2 cellular contexts compared by ENCODE assay signal in the genomic region with DNA sequence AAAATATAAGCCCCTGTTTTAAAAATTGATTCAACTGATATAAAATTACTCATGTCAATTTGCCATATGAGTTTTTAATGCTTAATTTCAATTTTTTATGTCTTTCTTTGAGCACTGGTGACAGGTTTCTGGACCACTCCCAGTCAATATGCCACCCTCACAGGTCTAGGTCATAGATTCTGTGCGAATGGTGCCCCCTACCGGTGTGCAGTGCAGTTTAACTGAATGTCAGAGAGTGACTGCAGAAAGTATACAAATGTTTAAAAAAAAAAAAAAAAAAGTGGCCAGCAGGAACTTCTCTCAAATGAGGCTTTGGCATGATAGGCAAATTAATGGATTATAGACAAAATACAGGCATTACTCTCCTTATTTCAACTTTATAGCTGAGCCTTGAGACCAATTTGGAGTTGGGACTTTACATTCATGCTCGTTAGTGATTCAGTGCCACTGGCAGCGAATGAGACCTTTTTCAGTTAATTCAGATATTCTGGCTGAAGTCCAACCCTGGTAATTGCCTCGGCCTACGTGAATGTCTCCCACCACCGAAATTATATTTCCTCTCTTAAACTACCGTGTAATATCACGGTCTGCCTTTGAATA.
TF ChIP-seq lines count a peak whose summit lies in the region.

No MANE protein-coding gene starts in this region.

TF ChIP-seq in GM23338, 12 proteins besides CTCF, POLR2A, EP300 and RAD21 (continued from another document):
- TF ChIP-seq CREB1 (CRISPR knock-in tag; IDR thresholded peaks at IDR 0.05; ENCODE audit: low read depth) (no peak), JUNB (IDR thresholded peaks at IDR 0.05; ENCODE audit: unreplicated experiment) (no peak), ZNF331 (CRISPR knock-in tag; IDR thresholded peaks at IDR 0.05; ENCODE audit: low read depth) (no peak), EZH2 (IDR thresholded peaks at IDR 0.05; ENCODE audit: low read depth, unreplicated experiment) (no peak), POLR2AphosphoS5 (IDR thresholded peaks at IDR 0.05; ENCODE audit: low read depth) (no peak)
- TF ChIP-seq, protein P1, sequence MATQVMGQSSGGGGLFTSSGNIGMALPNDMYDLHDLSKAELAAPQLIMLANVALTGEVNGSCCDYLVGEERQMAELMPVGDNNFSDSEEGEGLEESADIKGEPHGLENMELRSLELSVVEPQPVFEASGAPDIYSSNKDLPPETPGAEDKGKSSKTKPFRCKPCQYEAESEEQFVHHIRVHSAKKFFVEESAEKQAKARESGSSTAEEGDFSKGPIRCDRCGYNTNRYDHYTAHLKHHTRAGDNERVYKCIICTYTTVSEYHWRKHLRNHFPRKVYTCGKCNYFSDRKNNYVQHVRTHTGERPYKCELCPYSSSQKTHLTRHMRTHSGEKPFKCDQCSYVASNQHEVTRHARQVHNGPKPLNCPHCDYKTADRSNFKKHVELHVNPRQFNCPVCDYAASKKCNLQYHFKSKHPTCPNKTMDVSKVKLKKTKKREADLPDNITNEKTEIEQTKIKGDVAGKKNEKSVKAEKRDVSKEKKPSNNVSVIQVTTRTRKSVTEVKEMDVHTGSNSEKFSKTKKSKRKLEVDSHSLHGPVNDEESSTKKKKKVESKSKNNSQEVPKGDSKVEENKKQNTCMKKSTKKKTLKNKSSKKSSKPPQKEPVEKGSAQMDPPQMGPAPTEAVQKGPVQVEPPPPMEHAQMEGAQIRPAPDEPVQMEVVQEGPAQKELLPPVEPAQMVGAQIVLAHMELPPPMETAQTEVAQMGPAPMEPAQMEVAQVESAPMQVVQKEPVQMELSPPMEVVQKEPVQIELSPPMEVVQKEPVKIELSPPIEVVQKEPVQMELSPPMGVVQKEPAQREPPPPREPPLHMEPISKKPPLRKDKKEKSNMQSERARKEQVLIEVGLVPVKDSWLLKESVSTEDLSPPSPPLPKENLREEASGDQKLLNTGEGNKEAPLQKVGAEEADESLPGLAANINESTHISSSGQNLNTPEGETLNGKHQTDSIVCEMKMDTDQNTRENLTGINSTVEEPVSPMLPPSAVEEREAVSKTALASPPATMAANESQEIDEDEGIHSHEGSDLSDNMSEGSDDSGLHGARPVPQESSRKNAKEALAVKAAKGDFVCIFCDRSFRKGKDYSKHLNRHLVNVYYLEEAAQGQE (IDR thresholded peaks at IDR 0.05; ENCODE audit: unreplicated experiment) = no peak
TF ChIP-seq in GM23338: peak in this region for 0.

TF ChIP-seq in endothelial cell of umbilical vein, 7 proteins besides CTCF, POLR2A, EP300 and RAD21 (continued from another document):
- TF ChIP-seq JUN (IDR thresholded peaks at IDR 0.05; ENCODE audit: borderline replicate concordance, insufficient read depth, insufficient read length, low read depth) = no peak
- TF ChIP-seq POLR2AphosphoS5 (IDR thresholded peaks at IDR 0.05; ENCODE audit: insufficient read depth, low read depth, low read length) = no peak
- no peak for TF ChIP-seq EZH2 (IDR thresholded peaks at IDR 0.05; ENCODE audit: borderline replicate concordance, low read depth, low read length, severe bottlenecking)
- no peak for TF ChIP-seq MYC (IDR thresholded peaks at IDR 0.05; ENCODE audit: low read depth, low read length)
TF ChIP-seq in endothelial cell of umbilical vein: peak in this region for 0.
